In the genomic region with DNA sequence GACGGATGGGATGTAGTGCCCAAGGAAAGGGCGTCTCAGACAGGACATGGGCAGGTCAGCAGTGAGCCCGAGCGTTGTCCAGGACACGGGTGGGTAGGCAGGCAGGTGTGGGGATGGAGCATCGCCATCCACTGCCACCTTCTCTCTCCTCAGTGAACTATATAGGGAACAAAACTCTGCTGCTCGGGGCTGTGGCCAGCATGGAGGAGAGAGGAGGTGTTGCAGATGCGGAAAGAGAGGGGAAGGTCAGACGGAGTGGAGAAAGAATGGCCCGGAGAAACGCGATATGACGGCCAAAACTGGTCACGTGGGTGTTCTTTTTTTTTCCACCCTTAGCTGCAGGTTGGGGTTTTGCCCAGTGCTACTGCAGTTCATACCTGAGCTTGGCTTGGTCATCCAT, we compare ENCODE assay signal across 19 cellular contexts.
DNase-seq lines count a peak whose midpoint lies in the region; ATAC-seq, FAIRE-seq and TF ChIP-seq lines count a peak whose summit lies in the region.
"Had no signal": no experiment of that assay in that cellular context is flagged by ENCODE, and none has a peak within 500 bp of the region (broad histone marks: within the 10 kb centered on the region; RNA-seq: fewer than 3 reads in every experiment).

No MANE protein-coding gene starts in this region.

- H2BK15ac ChIP-seq in H1 (ENCODE audit: low read length), result no peak overlapping the region

- DNase-seq in right atrium auricular region (ENCODE audit: low spot score), result peak; percentile 11
- no peak for DNase-seq in left ventricle myocardium inferior
- DNase-seq in H1 (ENCODE audit: low read depth in 1 of 2, low spot score in 2 of 2), result peak in 1 of 2 experiments; percentile 30
- peak; percentile 23 for DNase-seq in sciatic nerve (ENCODE audit: low spot score)
- DNase-seq in effector memory CD4-positive, alpha-beta T cell, result no peak
- no peak for DNase-seq in OCI-M1 (lab: John Stamatoyannopoulos, UW)
- DNase-seq: BE2C; CD4-positive, alpha-beta memory T cell; DMS79; GM23248; MM.1S; NCI-H187 treated with DMSO at 0.1 percent for 48 hours; NCI-H2171; NCI-H446 treated with DMSO at 0.1 percent for 48 hours; SHP77 had no signal

- no peak overlapping the region for H3K4me3 ChIP-seq in right atrium auricular region
- no peak overlapping the region for H3K4me3 ChIP-seq in left ventricle myocardium inferior
- H3K4me3 ChIP-seq in H1 (ENCODE audit: extremely low read depth in 1 of 4, insufficient read depth in 2 of 4, low read depth in 3 of 4, low read length in 4 of 4), result no peak overlapping the region
- no peak overlapping the region for H3K4me3 ChIP-seq in effector memory CD4-positive, alpha-beta T cell (ENCODE audit: insufficient read depth, low read depth, low read length, poor library complexity, severe bottlenecking)
- H3K4me3 ChIP-seq: GM12878, GM23248, Peyer's patch had no signal

- no peak for TF ChIP-seq POLR2A in H1 (IDR thresholded peaks at IDR 0.05; ENCODE audit: control extremely low read depth in 1 of 2, low read depth in 2 of 2, low read length in 2 of 2)

- peaks cover 3% of the 10 kb centered on the region; the same call in 1 of the 2 replicates for H3K23me2 ChIP-seq in H1 (ENCODE audit: low read depth, low read length)

- WGBS in H1 (ENCODE audit: extremely low coverage in 1 of 2, insufficient coverage in 1 of 2, insufficient read length in 1 of 2, insufficient replicate concordance in 2 of 2, low coverage in 1 of 2, low lambda C conversion rate in 2 of 2, missing lambda C conversion rate in 1 of 2), 2 experiments, result 93% methylated on average over 13 of the region's 14 CpGs; no CpG with 5 or more reads in 1 of the 2 experiments

- no peak overlapping the region for H3K4ac ChIP-seq in H1 (replicated peaks; ENCODE audit: insufficient read length, low read depth, low read length)

- H2BK5ac ChIP-seq in H1 (ENCODE audit: low read depth, low read length), result no peak overlapping the region; the same call in 1 of the 2 replicates

- H3K27me3 ChIP-seq in right atrium auricular region (no peaks in the 10 kb centered on the region), left ventricle myocardium inferior (ENCODE audit: low read depth) (peaks cover 16% of the 10 kb centered on the region), H1 (replicated peaks in 1 of 4; ENCODE audit: control insufficient read depth in 3 of 4, extremely low read depth in 1 of 4, insufficient read depth in 3 of 4, low read length in 3 of 4) (peaks cover 0 to 4% (median 2%) of the 10 kb centered on the region in 4 experiments; a peak in 3 of 7 replicates)
- H3K27me3 ChIP-seq in effector memory CD4-positive, alpha-beta T cell (replicated peaks; ENCODE audit: control insufficient read depth, insufficient read depth, low read length, poor library complexity, severe bottlenecking), result no peaks in the 10 kb centered on the region
- H3K27me3 ChIP-seq: BE2C, Peyer's patch had no signal

- TF ChIP-seq CTCF in right atrium auricular region (IDR thresholded peaks at IDR 0.05) (no peak), left ventricle myocardium inferior (IDR thresholded peaks at IDR 0.05; ENCODE audit: borderline replicate concordance) (no peak), H1 (IDR thresholded peaks at IDR 0.05; ENCODE audit: control extremely low read depth in 1 of 3, insufficient read depth in 1 of 3, low read depth in 1 of 3, low read length in 3 of 3) (no peak)

- H2BK120ac ChIP-seq in H1 (replicated peaks; ENCODE audit: low read depth, low read length), result no peak overlapping the region

- no peak for TF ChIP-seq EP300 in H1 (IDR thresholded peaks at IDR 0.05; ENCODE audit: borderline replicate concordance in 1 of 2, low read depth in 2 of 2, low read length in 2 of 2)

- H3K4me2 ChIP-seq in H1 (ENCODE audit: insufficient read depth in 1 of 2, low read depth in 2 of 2, low read length in 2 of 2), result no peak overlapping the region

- peak overlapping the region; percentile 61; the same call in 1 of the 2 replicates for H2BK20ac ChIP-seq in H1 (ENCODE audit: low read length)

- H3K36me3 ChIP-seq in right atrium auricular region, result no peaks in the 10 kb centered on the region
- H3K36me3 ChIP-seq in left ventricle myocardium inferior, result no peaks in the 10 kb centered on the region
- H3K36me3 ChIP-seq in H1 (ENCODE audit: control insufficient read depth in 2 of 4, insufficient read depth in 4 of 4, low read length in 3 of 4), result no peaks in the 10 kb centered on the region
- no peaks in the 10 kb centered on the region for H3K36me3 ChIP-seq in effector memory CD4-positive, alpha-beta T cell (ENCODE audit: control insufficient read depth, insufficient read depth, low read length)
- H3K36me3 ChIP-seq: BE2C, Peyer's patch had no signal

- no peaks in the 10 kb centered on the region for H3K79me1 ChIP-seq in H1 (ENCODE audit: low read depth, low read length)

- no peak overlapping the region for H3K27ac ChIP-seq in right atrium auricular region
- no peak overlapping the region for H3K27ac ChIP-seq in left ventricle myocardium inferior (replicated peaks)
- H3K27ac ChIP-seq in H1 (ENCODE audit: low read depth, low read length), result no peak overlapping the region
- H3K27ac ChIP-seq in effector memory CD4-positive, alpha-beta T cell (ENCODE audit: insufficient read depth, low read length, poor library complexity, severe bottlenecking), result no peak overlapping the region
- H3K27ac ChIP-seq: GM23248, Peyer's patch had no signal

- FAIRE-seq in H1 (lab: Jason Lieb, UNC), result no peak
- FAIRE-seq: GM12878, GM18507 had no signal

- no peaks in the 10 kb centered on the region for H3K4me1 ChIP-seq in right atrium auricular region
- no peaks in the 10 kb centered on the region for H3K4me1 ChIP-seq in left ventricle myocardium inferior
- peaks cover 0 to 24% (median 15%) of the 10 kb centered on the region in 4 experiments; a peak in 6 of 7 replicates for H3K4me1 ChIP-seq in H1 (replicated peaks in 1 of 4; ENCODE audit: control insufficient read depth in 3 of 4, insufficient read depth in 4 of 4, low read length in 3 of 4)
- no peaks in the 10 kb centered on the region for H3K4me1 ChIP-seq in effector memory CD4-positive, alpha-beta T cell (ENCODE audit: control insufficient read depth, insufficient read depth, low read length, poor library complexity, severe bottlenecking)
- H3K4me1 ChIP-seq: Peyer's patch had no signal

- H2AK5ac ChIP-seq in H1 (ENCODE audit: low read depth, low read length), result no peak overlapping the region

- H3K9me3 ChIP-seq in right atrium auricular region, result no peaks in the 10 kb centered on the region
- H3K9me3 ChIP-seq in left ventricle myocardium inferior (replicated peaks), result no peaks in the 10 kb centered on the region
- no peaks in the 10 kb centered on the region for H3K9me3 ChIP-seq in H1 (ENCODE audit: insufficient read depth in 2 of 2, low read depth in 1 of 2, low read length in 1 of 2)
- no peaks in the 10 kb centered on the region for H3K9me3 ChIP-seq in effector memory CD4-positive, alpha-beta T cell (ENCODE audit: control insufficient read depth, low read length)
- H3K9me3 ChIP-seq: BE2C, Peyer's patch had no signal

- H2AFZ ChIP-seq in H1 (ENCODE audit: low read length), result no peak overlapping the region
- H2AFZ ChIP-seq: GM23248 had no signal

- no peak overlapping the region for H3K56ac ChIP-seq in H1 (replicated peaks; ENCODE audit: insufficient read length, low read depth, low read length)

- CTCF ChIA-PET in H1 (lab: Charles Lee; ENCODE audit: partially characterized antibody), result interaction anchor here (1.1 to 10.5 kb wide), 6 partner anchors 12 to 156 kb away, joined by 3 to 137 read pairs (median 9); no protein-coding TSS in a partner anchor

- intact Hi-C loops in left ventricle myocardium inferior (cut with micrococcal nuclease), result no loop called here
- intact Hi-C loops in sciatic nerve (cut with DNase I), result no loop called here

- H3K18ac ChIP-seq in H1 (ENCODE audit: extremely low read depth, low read length), result no peak overlapping the region

- no peak overlapping the region for H4K91ac ChIP-seq in H1 (replicated peaks; ENCODE audit: insufficient read length, low read length)

- no peak overlapping the region for H3K14ac ChIP-seq in H1 (ENCODE audit: insufficient read length)

- no peak overlapping the region for H4K5ac ChIP-seq in H1 (ENCODE audit: insufficient read length, low read depth, low read length)

- ATAC-seq in sciatic nerve (no peak), GM19397 (IDR thresholded peaks at IDR 0.05; ENCODE audit: unreplicated experiment) (no peak)
- ATAC-seq: GM12878 had no signal

- no peak overlapping the region for H3K23ac ChIP-seq in H1 (ENCODE audit: insufficient read length)

- no peak for TF ChIP-seq RAD21 in H1 (IDR thresholded peaks at IDR 0.05 in 1 of 2, conservative IDR thresholded peaks at IDR 0.05 in 1 of 2; ENCODE audit: low read depth in 2 of 2, low read length in 2 of 2)

- peak overlapping the region; percentile 87 for H2BK12ac ChIP-seq in H1 (ENCODE audit: low read depth, low read length)

- POLR2A ChIA-PET in H1 (lab: Charles Lee; ENCODE audit: partially characterized antibody), result interaction anchor here (1.1 to 1.7 kb wide), 2 partner anchors 23 to 94 kb away, joined by 3 read pairs; no protein-coding TSS in a partner anchor

- H3K79me2 ChIP-seq in H1 (ENCODE audit: control insufficient read depth in 1 of 2, insufficient read depth in 2 of 2, low read length in 2 of 2), result no peaks in the 10 kb centered on the region

- no peak overlapping the region for H3K9ac ChIP-seq in H1 (replicated peaks in 1 of 4; ENCODE audit: extremely low read depth in 1 of 4, low read depth in 3 of 4, low read length in 3 of 4)
- H3K9ac ChIP-seq: GM23248 had no signal

- no peak overlapping the region for H4K8ac ChIP-seq in H1 (ENCODE audit: extremely low read depth, insufficient read depth, low read length)

- H4K20me1 ChIP-seq in H1 (replicated peaks in 1 of 2; ENCODE audit: control insufficient read depth in 1 of 2, insufficient read depth in 2 of 2, low read length in 2 of 2), result no peaks in the 10 kb centered on the region

TF ChIP-seq in H1, 55 proteins besides CTCF, POLR2A, EP300 and RAD21:
- TF ChIP-seq, protein P1, sequence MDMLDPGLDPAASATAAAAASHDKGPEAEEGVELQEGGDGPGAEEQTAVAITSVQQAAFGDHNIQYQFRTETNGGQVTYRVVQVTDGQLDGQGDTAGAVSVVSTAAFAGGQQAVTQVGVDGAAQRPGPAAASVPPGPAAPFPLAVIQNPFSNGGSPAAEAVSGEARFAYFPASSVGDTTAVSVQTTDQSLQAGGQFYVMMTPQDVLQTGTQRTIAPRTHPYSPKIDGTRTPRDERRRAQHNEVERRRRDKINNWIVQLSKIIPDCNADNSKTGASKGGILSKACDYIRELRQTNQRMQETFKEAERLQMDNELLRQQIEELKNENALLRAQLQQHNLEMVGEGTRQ (IDR thresholded peaks at IDR 0.05; ENCODE audit: low read length), result no peak
- TF ChIP-seq GABPA (IDR thresholded peaks at IDR 0.05; ENCODE audit: borderline replicate concordance, insufficient read depth, low read length), result no peak

Comparison
In these comparisons a context has a peak if more than half of its experiments do, and no peak if none do; other contexts are left out.
1. DNase-seq: peak in right atrium auricular region (single experiment) and sciatic nerve (single experiment); none in left ventricle myocardium inferior (single experiment), effector memory CD4-positive, alpha-beta T cell (0 of 3) and OCI-M1 (single experiment).